ENCODE assay signal across 8 cellular contexts in genomic region chr3:28328188-28329151, GRCh38. TPM values are rescaled to one million over a fixed set of nuclear protein-coding genes. Genes with fewer than 3 reads are reported as not detected.
A peak's percentile ranks its signal among the peaks of the same experiment; 100 is the strongest.
DNase-seq lines count a peak whose midpoint lies in the region; ATAC-seq and TF ChIP-seq lines count a peak whose summit lies in the region.

No MANE protein-coding gene starts in this region.

- H3K4me3 ChIP-seq in upper lobe of left lung = no peak overlapping the region

- WGBS in upper lobe of left lung, 2 donors = 83% methylated on average over 4 of the region's 4 CpGs

- ATAC-seq in upper lobe of left lung (ENCODE audit: low FRiP score in 2 of 2) = peak in 1 of 2 donors; percentile 63
- no peak for ATAC-seq in GM19397 (IDR thresholded peaks at IDR 0.05; ENCODE audit: unreplicated experiment)

- TF ChIP-seq CTCF in VCaP (conservative IDR thresholded peaks at IDR 0.05) (peak; percentile 84), upper lobe of left lung (IDR thresholded peaks at IDR 0.05) (peak; percentile 37 to 66 (median 62))

- DNase-seq in NCI-H2171 treated with DMSO at 0.1 percent for 48 hours (lab: John Stamatoyannopoulos, UW) (peak; percentile 23), NCI-H2171 (lab: John Stamatoyannopoulos, UW) (no peak), HS-27A (ENCODE audit: low read depth) (peak; percentile 9), inferior parietal cortex (ENCODE audit: extremely low spot score) (peak; percentile 78), upper lobe of left lung (no peak)
- DNase-seq in activated CD4-positive, alpha-beta T cell treated with anti-CD3 and anti-CD28 coated beads, Interleukin-2, amount 50 U/mL, for 4 hours = no peak

- H3K27me3 ChIP-seq in upper lobe of left lung = no peaks in the 10 kb centered on the region

- no peak for TF ChIP-seq POLR2A in upper lobe of left lung (IDR thresholded peaks at IDR 0.05)

- TF ChIP-seq EP300 in upper lobe of left lung (IDR thresholded peaks at IDR 0.05) = no peak

- no peaks in the 10 kb centered on the region for H3K9me3 ChIP-seq in upper lobe of left lung

- peaks cover 6 to 59% (median 16%) of the 10 kb centered on the region in 4 donors for H3K36me3 ChIP-seq in upper lobe of left lung

- H3K4me1 ChIP-seq in upper lobe of left lung = no peaks in the 10 kb centered on the region

- no peak overlapping the region for H3K27ac ChIP-seq in VCaP
- H3K27ac ChIP-seq in upper lobe of left lung = no peak overlapping the region

RNA-seq across cellular contexts. Expression of gene ZCWPW2, which starts 20.1 kb away (rescaled TPM):
- 1 to 10 TPM in 2 of 6 donors, under 1 TPM in 3, not detected in 1; 0.46 to 1.2 (median 0.89) TPM for total RNA-seq in upper lobe of left lung

RNA-seq across cellular contexts. Expression of gene AZI2, which starts 20.2 kb away (rescaled TPM):
- total RNA-seq in upper lobe of left lung = 100 to 1,000 TPM in 1 of 6 donors, 10 to 100 TPM in 5; 48.2 to 101 (median 70.7) TPM

Comparison
In these comparisons a context has a peak if more than half of its experiments do, and no peak if none do; other contexts are left out.
1. DNase-seq: peak in NCI-H2171 treated with DMSO at 0.1 percent for 48 hours (single experiment), HS-27A (single experiment) and inferior parietal cortex (single experiment); none in NCI-H2171 (single experiment), upper lobe of left lung (0 of 2) and activated CD4-positive, alpha-beta T cell treated with anti-CD3 and anti-CD28 coated beads, Interleukin-2, amount 50 U/mL, for 4 hours (0 of 2).